In the genomic region with DNA sequence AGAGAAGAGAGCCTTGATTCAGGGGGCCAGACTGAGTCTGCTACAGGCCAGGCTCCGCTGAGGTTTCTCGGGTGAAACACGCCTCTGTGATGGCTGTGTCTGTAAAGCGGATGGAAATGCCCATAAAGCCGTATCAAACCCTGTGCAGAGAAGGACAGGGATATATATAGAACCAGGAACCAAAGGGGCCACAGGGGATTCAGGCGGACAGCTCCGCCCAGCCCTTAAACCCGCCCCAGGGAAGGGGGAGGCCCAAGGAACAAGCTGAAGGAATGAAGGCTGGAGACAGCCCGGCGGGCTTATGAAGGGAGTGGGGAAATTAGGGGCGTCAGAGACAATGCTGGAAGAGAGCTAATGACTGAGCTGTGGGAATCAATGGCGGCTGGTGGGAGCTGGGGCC, we compare ENCODE assay signal across 1 cellular context.
TF ChIP-seq lines count a peak whose summit lies in the region.

No MANE protein-coding gene starts in this region.

TF ChIP-seq in HepG2, 621 proteins besides CTCF, POLR2A, EP300 and RAD21:
- TF ChIP-seq ZNF768 (CRISPR knock-in tag; IDR thresholded peaks at IDR 0.05) (no peak), RXRA (CRISPR knock-in tag; IDR thresholded peaks at IDR 0.05) (0 out of 2 replicates have a peak, but pooled peaks have one; percentile 21)
